18 cellular contexts compared by ENCODE assay signal in genomic region chr9:122562134-122562760, GRCh38. TPM values are rescaled to one million over a fixed set of nuclear protein-coding genes. Genes with fewer than 3 reads are reported as not detected.
DNase-seq lines count a peak whose midpoint lies in the region; ATAC-seq and TF ChIP-seq lines count a peak whose summit lies in the region.
"Had no signal": no experiment of that assay in that cellular context is flagged by ENCODE, and none has a peak within 500 bp of the region (broad histone marks: within the 10 kb centered on the region; RNA-seq: fewer than 3 reads in every experiment).

No MANE protein-coding gene starts in this region.

- no peaks in the 10 kb centered on the region for H3K27me3 ChIP-seq in gastroesophageal sphincter
- H3K27me3 ChIP-seq: gastrocnemius medialis had no signal

- no peak overlapping the region for H3K27ac Mint-ChIP-seq in activated naive CD4-positive, alpha-beta T cell treated with anti-CD3 and anti-CD28 coated beads, Interleukin-2, amount 50 U/mL, for 72 hours
- H3K27ac Mint-ChIP-seq: CD4-positive, alpha-beta memory T cell had no signal

- H3K9me3 Mint-ChIP-seq in activated naive CD4-positive, alpha-beta T cell treated with anti-CD3 and anti-CD28 coated beads, Interleukin-2, amount 50 U/mL, for 72 hours: peaks cover 0 to 4% of the 10 kb centered on the region in 2 donors

- peaks cover 0 to 54% (median 0%) of the 10 kb centered on the region in 3 donors for H3K9me3 ChIP-seq in gastroesophageal sphincter
- H3K9me3 ChIP-seq: gastrocnemius medialis had no signal

- H3K4me3 ChIP-seq in gastroesophageal sphincter: no peak overlapping the region
- H3K4me3 ChIP-seq: gastrocnemius medialis had no signal

- TF ChIP-seq EP300 in gastroesophageal sphincter (IDR thresholded peaks at IDR 0.05): no peak

- no peaks in the 10 kb centered on the region for H3K36me3 Mint-ChIP-seq in activated naive CD4-positive, alpha-beta T cell treated with anti-CD3 and anti-CD28 coated beads, Interleukin-2, amount 50 U/mL, for 72 hours
- H3K36me3 Mint-ChIP-seq: CD4-positive, alpha-beta memory T cell had no signal

- H3K36me3 ChIP-seq in gastroesophageal sphincter: no peaks in the 10 kb centered on the region
- H3K36me3 ChIP-seq: gastrocnemius medialis had no signal

- no peak overlapping the region for H3K27ac ChIP-seq in gastroesophageal sphincter
- H3K27ac ChIP-seq: gastrocnemius medialis, KMS-11, parathyroid adenoma had no signal

- WGBS in gastroesophageal sphincter (ENCODE audit: low coverage in 1 of 2), 2 donors: 51 to 70% methylated on average over 2 to 4 of the region's 9 CpGs

- TF ChIP-seq CTCF in gastroesophageal sphincter (IDR thresholded peaks at IDR 0.05): no peak

- TF ChIP-seq POLR2A in gastroesophageal sphincter (IDR thresholded peaks at IDR 0.05): no peak

- DNase-seq in activated naive CD4-positive, alpha-beta T cell treated with anti-CD3 and anti-CD28 coated beads, Interleukin-2, amount 50 U/mL, for 72 hours (ENCODE audit: low spot score in 2 of 2): no peak
- DNase-seq in activated naive CD4-positive, alpha-beta T cell treated with Interleukin-2 at 50 U/mL for 16 hours: no peak
- DNase-seq in activated CD8-positive, alpha-beta memory T cell treated with anti-CD3 and anti-CD28 coated beads for 48 hours (ENCODE audit: low read depth in 2 of 3, low spot score in 2 of 3): peak in 2 of 3 experiments; percentile 4 to 18
- DNase-seq in iPS DF 19.7 (ENCODE audit: low read depth, low spot score) (peak; percentile 40), ureter (ENCODE audit: low spot score) (no peak), NCI-H446 treated with DMSO at 0.1 percent for 48 hours (lab: John Stamatoyannopoulos, UW) (no peak)
- DNase-seq in stimulated activated naive CD8-positive, alpha-beta T cell treated with anti-CD3 and anti-CD28 coated beads, Interleukin-15, Interleukin-2, amounts not matched to agents 100 U/mL and 50 U/mL, for 24 hours: peak; percentile 20
- DNase-seq: activated CD4-positive, CD25-positive, alpha-beta regulatory T cell treated with anti-CD3 and anti-CD28 coated beads, Interleukin-2, amount 50 U/mL, for 72 hours; CD4-positive, alpha-beta memory T cell; gastrocnemius medialis; NCI-H1417; Right ventricle myocardium superior had no signal

- ATAC-seq in activated naive CD4-positive, alpha-beta T cell treated with anti-CD3 and anti-CD28 coated beads, Interleukin-2, amount 50 U/mL, for 72 hours: peak; percentile 20 to 35
- ATAC-seq in stimulated activated naive CD8-positive, alpha-beta T cell treated with anti-CD3 and anti-CD28 coated beads, Interleukin-15, Interleukin-2, amounts not matched to agents 100 U/mL and 50 U/mL, for 24 hours: peak; percentile 85
- ATAC-seq in gastroesophageal sphincter: no peak
- ATAC-seq: gastrocnemius medialis had no signal

- H3K4me1 ChIP-seq in gastroesophageal sphincter: no peaks in the 10 kb centered on the region
- H3K4me1 ChIP-seq: gastrocnemius medialis, parathyroid adenoma had no signal

RNA-seq across cellular contexts. Expression of gene OR1N2, which starts 9.3 kb away (rescaled TPM):
- total RNA-seq in activated naive CD4-positive, alpha-beta T cell treated with anti-CD3 and anti-CD28 coated beads, Interleukin-2, amount 50 U/mL, for 72 hours: not detected
- total RNA-seq in gastroesophageal sphincter (not detected), ureter (not detected)
- total RNA-seq: astrocyte; CD4-positive, alpha-beta memory T cell; G401; gastrocnemius medialis; lower leg skin; Right ventricle myocardium superior had no signal

RNA-seq across cellular contexts. Expression of gene OR1L8, which starts 20.9 kb away (rescaled TPM):
- total RNA-seq in activated naive CD4-positive, alpha-beta T cell treated with anti-CD3 and anti-CD28 coated beads, Interleukin-2, amount 50 U/mL, for 72 hours: not detected
- total RNA-seq in gastroesophageal sphincter (not detected), ureter (not detected)
- total RNA-seq: astrocyte; CD4-positive, alpha-beta memory T cell; G401; gastrocnemius medialis; lower leg skin; Right ventricle myocardium superior had no signal

RNA-seq across cellular contexts. Expression of gene OR1N1, which starts 35.2 kb away (rescaled TPM):
- total RNA-seq in activated naive CD4-positive, alpha-beta T cell treated with anti-CD3 and anti-CD28 coated beads, Interleukin-2, amount 50 U/mL, for 72 hours: not detected
- total RNA-seq in gastroesophageal sphincter (not detected), ureter (not detected)
- total RNA-seq: astrocyte; CD4-positive, alpha-beta memory T cell; G401; gastrocnemius medialis; lower leg skin; Right ventricle myocardium superior had no signal

RNA-seq across cellular contexts. Expression of gene OR1J4, which starts 43.3 kb away (rescaled TPM):
- under 1 TPM in 1 of 2 donors, not detected in 1; 0.82 TPM for total RNA-seq in activated naive CD4-positive, alpha-beta T cell treated with anti-CD3 and anti-CD28 coated beads, Interleukin-2, amount 50 U/mL, for 72 hours
- total RNA-seq in gastroesophageal sphincter (not detected), ureter (not detected)
- total RNA-seq: astrocyte; CD4-positive, alpha-beta memory T cell; G401; gastrocnemius medialis; Right ventricle myocardium superior had no signal

RNA-seq across cellular contexts. Expression of gene OR1J2, which starts 51.6 kb away (rescaled TPM):
- total RNA-seq in activated naive CD4-positive, alpha-beta T cell treated with anti-CD3 and anti-CD28 coated beads, Interleukin-2, amount 50 U/mL, for 72 hours: under 1 TPM in 1 of 2 donors, not detected in 1; 0.34 TPM
- total RNA-seq in gastroesophageal sphincter: not detected
- total RNA-seq in ureter: 0.42 TPM
- total RNA-seq: astrocyte; CD4-positive, alpha-beta memory T cell; G401; gastrocnemius medialis; lower leg skin; Right ventricle myocardium superior had no signal

Comparison
In these comparisons a context has a peak if more than half of its experiments do, and no peak if none do; other contexts are left out.
1. DNase-seq: peak in activated CD8-positive, alpha-beta memory T cell treated with anti-CD3 and anti-CD28 coated beads for 48 hours (2 of 3), iPS DF 19.7 (single experiment) and stimulated activated naive CD8-positive, alpha-beta T cell treated with anti-CD3 and anti-CD28 coated beads, Interleukin-15, Interleukin-2, amounts not matched to agents 100 U/mL and 50 U/mL, for 24 hours (single experiment); none in activated naive CD4-positive, alpha-beta T cell treated with anti-CD3 and anti-CD28 coated beads, Interleukin-2, amount 50 U/mL, for 72 hours (0 of 2), activated naive CD4-positive, alpha-beta T cell treated with Interleukin-2 at 50 U/mL for 16 hours (single experiment), ureter (single experiment) and NCI-H446 treated with DMSO at 0.1 percent for 48 hours (single experiment).